In genomic region chr11:109704432-109704831, GRCh38 we compare ENCODE assay signal across 13 cellular contexts.
DNase-seq lines count a peak whose midpoint lies in the region; ATAC-seq lines count a peak whose summit lies in the region.
"Had no signal": no experiment of that assay in that cellular context is flagged by ENCODE, and none has a peak within 500 bp of the region (broad histone marks: within the 10 kb centered on the region; RNA-seq: fewer than 3 reads in every experiment).

No MANE protein-coding gene starts in this region.

- peak; percentile 4 for DNase-seq in NCI-H146 (lab: John Stamatoyannopoulos, UW)
- no peak for DNase-seq in NCI-H146 treated with DMSO at 0.1 percent for 48 hours (lab: John Stamatoyannopoulos, UW; ENCODE audit: unreplicated experiment)
- peak; percentile 29 for DNase-seq in NCI-H128 (lab: John Stamatoyannopoulos, UW; ENCODE audit: unreplicated experiment)
- DNase-seq in NCI-H2171 treated with DMSO at 0.1 percent for 48 hours (lab: John Stamatoyannopoulos, UW) = peak; percentile 85
- DNase-seq in retina = peak; percentile 22
- no peak for DNase-seq in activated CD8-positive, alpha-beta memory T cell treated with anti-CD3 and anti-CD28 coated beads for 24 hours
- DNase-seq: C1 segment of cervical spinal cord; GOT3; NCI-H2081; NK-92 treated with Interleukin-12 subunit alpha and Interleukin-12 subunit beta, amount 100 ng/mL, for 24 hours; OCI-M1; RPMI8226 had no signal

- ATAC-seq in GM21390 (IDR thresholded peaks at IDR 0.05; ENCODE audit: unreplicated experiment) = no peak

Comparison
In these comparisons a context has a peak if more than half of its experiments do, and no peak if none do; other contexts are left out.
1. DNase-seq: peak in NCI-H146 (single experiment), NCI-H128 (single experiment), NCI-H2171 treated with DMSO at 0.1 percent for 48 hours (single experiment) and retina (single experiment); none in NCI-H146 treated with DMSO at 0.1 percent for 48 hours (single experiment) and activated CD8-positive, alpha-beta memory T cell treated with anti-CD3 and anti-CD28 coated beads for 24 hours (single experiment).